Comparison of ENCODE assay signal across 12 cellular contexts in the genomic region with DNA sequence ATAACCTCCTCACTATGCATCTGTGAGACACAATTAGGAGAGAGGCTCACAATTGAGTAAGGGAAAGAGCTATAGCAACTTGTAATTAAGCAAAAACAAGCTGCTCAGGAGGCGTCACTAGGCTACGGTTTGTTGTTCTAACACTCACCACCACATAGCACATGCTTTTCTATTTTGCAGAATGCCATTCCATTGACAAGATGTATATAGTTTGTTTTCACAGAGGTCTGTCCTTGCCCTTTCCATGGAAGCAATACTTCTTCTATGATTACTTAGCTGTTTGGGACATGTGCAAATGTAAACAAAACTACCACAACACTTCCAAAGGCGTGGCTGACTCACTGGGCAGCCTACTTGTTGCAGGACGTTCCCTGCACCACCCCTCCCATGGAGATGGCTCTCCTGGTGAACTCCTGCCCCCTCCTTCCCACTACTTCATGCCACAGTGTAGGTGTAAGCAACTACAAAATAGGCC.
A peak's percentile ranks its signal among the peaks of the same experiment; 100 is the strongest.
DNase-seq lines count a peak whose midpoint lies in the region; ATAC-seq and TF ChIP-seq lines count a peak whose summit lies in the region.
"Had no signal": no experiment of that assay in that cellular context is flagged by ENCODE, and none has a peak within 500 bp of the region (broad histone marks: within the 10 kb centered on the region; RNA-seq: fewer than 3 reads in every experiment).

No MANE protein-coding gene starts in this region.

- TF ChIP-seq CTCF in nephron (IDR thresholded peaks at IDR 0.05; ENCODE audit: unreplicated experiment in 3 of 3) (no peak), GM20000 (IDR thresholded peaks at IDR 0.05; ENCODE audit: extremely low read depth, missing control alignments) (no peak)

- peak; percentile 94 for DNase-seq in EL
- DNase-seq in NCI-H69 (lab: John Stamatoyannopoulos, UW): peak; percentile 60
- peak; percentile 75 for DNase-seq in epithelial cell of prostate (ENCODE audit: low read depth, low spot score)
- no peak for DNase-seq in NCI-H82 (lab: John Stamatoyannopoulos, UW)
- DNase-seq in GM20000 (ENCODE audit: low spot score): no peak
- DNase-seq in NCI-H526 treated with DMSO at 0.1 percent for 48 hours (lab: John Stamatoyannopoulos, UW): no peak
- DNase-seq: activated CD4-positive, alpha-beta T cell treated with anti-CD3 and anti-CD28 coated beads for 4 hours; activated naive CD8-positive, alpha-beta T cell treated with anti-CD3 and anti-CD28 coated beads, Interleukin-2, amount 10 ng/mL, durations not matched to agents 7 days and 5 days; DMS79 treated with DMSO at 0.1 percent for 48 hours; head of caudate nucleus had no signal

- ATAC-seq in HG03039 (IDR thresholded peaks at IDR 0.05; ENCODE audit: unreplicated experiment): no peak

- H3K27ac Mint-ChIP-seq in nephron: peak overlapping the region in 2 of 3 experiments; percentile 60 to 80
- H3K27ac Mint-ChIP-seq: activated naive CD8-positive, alpha-beta T cell treated with anti-CD3 and anti-CD28 coated beads, Interleukin-2, amount 10 ng/mL, durations not matched to agents 7 days and 5 days had no signal

- no peaks in the 10 kb centered on the region for H3K27me3 Mint-ChIP-seq in nephron (ENCODE audit: low read depth)

- H3K27ac ChIP-seq in epithelial cell of prostate: no peak overlapping the region

- H3K9me3 Mint-ChIP-seq in nephron: no peaks in the 10 kb centered on the region
- H3K9me3 Mint-ChIP-seq: activated naive CD8-positive, alpha-beta T cell treated with anti-CD3 and anti-CD28 coated beads, Interleukin-2, amount 10 ng/mL, durations not matched to agents 7 days and 5 days had no signal

- no peak overlapping the region for H3K4me3 Mint-ChIP-seq in nephron
- H3K4me3 Mint-ChIP-seq: activated naive CD8-positive, alpha-beta T cell treated with anti-CD3 and anti-CD28 coated beads, Interleukin-2, amount 10 ng/mL, durations not matched to agents 7 days and 5 days had no signal

- no peaks in the 10 kb centered on the region for H3K36me3 Mint-ChIP-seq in nephron (ENCODE audit: low read depth)
- H3K36me3 Mint-ChIP-seq: activated naive CD8-positive, alpha-beta T cell treated with anti-CD3 and anti-CD28 coated beads, Interleukin-2, amount 10 ng/mL, durations not matched to agents 7 days and 5 days had no signal

- H3K4me1 Mint-ChIP-seq in nephron: peaks cover 12% of the 10 kb centered on the region
- H3K4me1 Mint-ChIP-seq: activated naive CD8-positive, alpha-beta T cell treated with anti-CD3 and anti-CD28 coated beads, Interleukin-2, amount 10 ng/mL, durations not matched to agents 7 days and 5 days had no signal

Comparison
In these comparisons a context has a peak if more than half of its experiments do, and no peak if none do; other contexts are left out.
1. DNase-seq: peak in EL (single experiment), NCI-H69 (single experiment) and epithelial cell of prostate (single experiment); none in NCI-H82 (single experiment), GM20000 (single experiment) and NCI-H526 treated with DMSO at 0.1 percent for 48 hours (single experiment).